Comparison of ENCODE assay signal across 23 cellular contexts in the genomic region with DNA sequence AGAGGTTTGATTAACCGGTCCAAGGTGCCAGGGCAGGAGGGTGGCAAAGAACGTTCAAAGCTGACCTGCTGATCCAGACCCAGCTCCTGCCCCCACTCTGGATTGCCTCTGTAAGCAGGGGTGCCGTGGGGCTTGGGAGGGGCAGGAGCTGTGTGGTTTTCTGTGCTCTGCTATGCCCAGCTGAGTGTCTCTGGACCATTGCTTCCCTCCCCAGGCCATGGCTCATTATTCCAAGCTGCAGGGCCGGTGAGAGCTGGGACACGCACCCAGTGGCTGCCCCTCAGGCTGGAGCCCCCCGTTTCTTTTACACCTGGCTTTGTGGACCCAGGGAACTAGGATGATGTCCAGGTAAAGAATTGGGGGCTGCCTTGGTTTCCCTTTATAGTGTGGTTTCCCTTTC.
"Had no signal": no experiment of that assay in that cellular context is flagged by ENCODE, and none has a peak within 500 bp of the region (broad histone marks: within the 10 kb centered on the region; RNA-seq: fewer than 3 reads in every experiment).

No MANE protein-coding gene starts in this region.

- H3K36me3 ChIP-seq: gastroesophageal sphincter, heart left ventricle, left ventricle myocardium inferior, lower lobe of right lung, prostate gland, right atrium auricular region, sigmoid colon, thoracic aorta, transverse colon, upper lobe of right lung, uterus had no signal

- H3K36me3 Mint-ChIP-seq: natural killer cell treated with Interleukin-12 subunit alpha and Interleukin-12 subunit beta and Interleukin-15 and Interleukin-18, amount 100 ng/mL, for 72 hours; stimulated activated memory B cell treated with anti-CD40 and anti-IgM and Interleukin-4, amounts not matched to agents 10 μg/mL and 1 μg/mL and 100 μg/mL, for 72 hours had no signal

- H3K27me3 ChIP-seq: dorsolateral prefrontal cortex, gastroesophageal sphincter, heart left ventricle, hepatocyte, right atrium auricular region, sigmoid colon, transverse colon, upper lobe of right lung, uterus had no signal

- H3K9me3 Mint-ChIP-seq: endodermal cell; natural killer cell treated with Interleukin-12 subunit alpha and Interleukin-12 subunit beta and Interleukin-15 and Interleukin-18, amount 100 ng/mL, for 72 hours; neural crest cell; stimulated activated memory B cell treated with anti-CD40 and anti-IgM and Interleukin-4, amounts not matched to agents 10 μg/mL and 1 μg/mL and 100 μg/mL, for 72 hours had no signal

- H3K9me3 ChIP-seq: gastroesophageal sphincter, left ventricle myocardium inferior, lower lobe of right lung, prostate gland, right atrium auricular region, sigmoid colon, thoracic aorta, transverse colon, upper lobe of right lung, uterus had no signal

- H3K27ac ChIP-seq: dorsolateral prefrontal cortex, epithelial cell of prostate, foreskin keratinocyte, gastroesophageal sphincter, heart left ventricle, hepatocyte, left ventricle myocardium inferior, lower lobe of right lung, prostate gland, right atrium auricular region, sigmoid colon, thoracic aorta, transverse colon, upper lobe of right lung, uterus had no signal

- H3K27ac Mint-ChIP-seq: endodermal cell; natural killer cell treated with Interleukin-12 subunit alpha and Interleukin-12 subunit beta and Interleukin-15 and Interleukin-18, amount 100 ng/mL, for 72 hours; stimulated activated memory B cell treated with anti-CD40 and anti-IgM and Interleukin-4, amounts not matched to agents 10 μg/mL and 1 μg/mL and 100 μg/mL, for 72 hours had no signal

- H3K4me3 Mint-ChIP-seq: endodermal cell; natural killer cell treated with Interleukin-12 subunit alpha and Interleukin-12 subunit beta and Interleukin-15 and Interleukin-18, amount 100 ng/mL, for 72 hours; neural crest cell; stimulated activated memory B cell treated with anti-CD40 and anti-IgM and Interleukin-4, amounts not matched to agents 10 μg/mL and 1 μg/mL and 100 μg/mL, for 72 hours had no signal

- H3K4me1 Mint-ChIP-seq: endodermal cell; stimulated activated memory B cell treated with anti-CD40 and anti-IgM and Interleukin-4, amounts not matched to agents 10 μg/mL and 1 μg/mL and 100 μg/mL, for 72 hours had no signal

- H3K4me1 ChIP-seq: foreskin keratinocyte, gastroesophageal sphincter, lower lobe of right lung, prostate gland, right atrium auricular region, sigmoid colon, transverse colon, upper lobe of right lung, uterus had no signal

- DNase-seq: dorsolateral prefrontal cortex; effector CD8-positive, alpha-beta T cell; endodermal cell; foreskin keratinocyte; heart left ventricle; left cardiac atrium; left ventricle myocardium inferior; lower lobe of right lung; sigmoid colon; stimulated activated CD4-positive, alpha-beta T cell treated with anti-CD3 and anti-CD28 coated beads, Interleukin-4, amount 100 ng/mL, for 4 hours; stimulated activated naive CD8-positive, alpha-beta T cell treated with anti-CD3 and anti-CD28 coated beads, Interleukin-15, Interleukin-2, amounts not matched to agents 100 U/mL and 50 U/mL, for 24 hours; transverse colon; upper lobe of right lung; uterus had no signal

- H3K4me3 ChIP-seq: dorsolateral prefrontal cortex, gastroesophageal sphincter, heart left ventricle, hepatocyte, left ventricle myocardium inferior, lower lobe of right lung, prostate gland, right atrium auricular region, sigmoid colon, thoracic aorta, transverse colon, upper lobe of right lung, uterus had no signal
